Comparison of ENCODE assay signal across 24 cellular contexts in the genomic region with DNA sequence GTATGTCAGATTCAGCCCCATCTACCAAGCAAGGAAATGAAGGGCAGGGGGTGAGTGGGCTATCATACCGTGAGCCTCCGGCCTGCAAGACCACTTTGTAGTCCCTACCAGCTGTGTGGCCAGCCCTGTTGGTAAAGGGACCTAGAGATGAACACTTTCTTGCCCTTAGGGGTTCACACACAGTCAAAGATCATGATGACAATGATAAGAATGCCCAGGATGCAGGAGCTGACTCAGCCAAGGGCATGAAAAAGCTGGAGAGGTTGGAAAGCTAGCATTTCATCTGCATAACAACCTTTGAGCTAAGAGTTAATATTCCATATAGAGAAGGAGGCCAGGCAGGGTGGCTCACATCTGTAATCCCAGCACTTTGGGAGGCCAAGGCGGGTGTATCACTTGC. TPM values are rescaled to one million over a fixed set of nuclear protein-coding genes. Genes with fewer than 3 reads are reported as not detected.
DNase-seq lines count a peak whose midpoint lies in the region; ATAC-seq and TF ChIP-seq lines count a peak whose summit lies in the region.
"Had no signal": no experiment of that assay in that cellular context is flagged by ENCODE, and none has a peak within 500 bp of the region (broad histone marks: within the 10 kb centered on the region; RNA-seq: fewer than 3 reads in every experiment).

No MANE protein-coding gene starts in this region.

- H3K4me1 ChIP-seq in BLaER1 (peaks cover 37% of the 10 kb centered on the region), GM23338 (ENCODE audit: insufficient read depth) (no peaks in the 10 kb centered on the region), trophoblast cell (ENCODE audit: control insufficient read depth in 1 of 2, insufficient read depth in 2 of 2, low read length in 2 of 2) (peaks cover 0 to 6% of the 10 kb centered on the region in 2 experiments), tibial nerve (peaks cover 0 to 4% (median 0%) of the 10 kb centered on the region in 4 donors)

- no peaks in the 10 kb centered on the region for H3K9me2 ChIP-seq in GM23338 (ENCODE audit: insufficient read depth)

- H3K27ac ChIP-seq in BLaER1, result 0 out of 2 replicates have a peak overlapping the region, but pooled peaks have one; percentile 18
- no peak overlapping the region for H3K27ac ChIP-seq in GM23338 (ENCODE audit: low read depth)
- H3K27ac ChIP-seq in trophoblast cell (ENCODE audit: low read depth, low read length), result no peak overlapping the region
- H3K27ac ChIP-seq in tibial nerve, result no peak overlapping the region
- H3K27ac ChIP-seq: A549, HL-60, PC-9, SJCRH30 had no signal

- TF ChIP-seq POLR2A in tibial nerve (IDR thresholded peaks at IDR 0.05), result no peak

- no peaks in the 10 kb centered on the region; the same call in 2 of the 3 replicates for H3K36me3 Mint-ChIP-seq in GM23338 (ENCODE audit: low read depth)

- H3K14ac ChIP-seq in trophoblast cell (ENCODE audit: low read length), result no peak overlapping the region

- H3K27me3 ChIP-seq in BLaER1 (no peaks in the 10 kb centered on the region), GM23338 (ENCODE audit: insufficient read depth) (no peaks in the 10 kb centered on the region), trophoblast cell (ENCODE audit: insufficient read depth, low read length) (no peaks in the 10 kb centered on the region), tibial nerve (no peaks in the 10 kb centered on the region)
- H3K27me3 ChIP-seq: SJCRH30 had no signal

- H3K79me2 ChIP-seq in GM23338 (replicated peaks; ENCODE audit: insufficient read depth) (no peaks in the 10 kb centered on the region), trophoblast cell (ENCODE audit: control insufficient read depth, insufficient read depth, low read length, poor library complexity) (no peaks in the 10 kb centered on the region)

- no peak overlapping the region for H2BK12ac ChIP-seq in trophoblast cell (ENCODE audit: low read length)

- no peak overlapping the region for H3K23ac ChIP-seq in trophoblast cell (ENCODE audit: low read length)

- no peaks in the 10 kb centered on the region for H3K79me1 ChIP-seq in trophoblast cell (ENCODE audit: low read length)

- no peak overlapping the region for H2BK5ac ChIP-seq in trophoblast cell (ENCODE audit: low read depth, low read length, poor library complexity)

- ATAC-seq in GM23338, result no peak
- ATAC-seq: A549, GM12878 had no signal

- H2BK120ac ChIP-seq in trophoblast cell (ENCODE audit: insufficient read depth, low read length, poor library complexity), result no peak overlapping the region

- H3K36me3 ChIP-seq in BLaER1 (peaks cover 74% of the 10 kb centered on the region), GM23338 (ENCODE audit: insufficient read depth) (no peaks in the 10 kb centered on the region), trophoblast cell (ENCODE audit: control insufficient read depth in 1 of 2, insufficient read depth in 2 of 2, low read length in 2 of 2) (peaks cover 13 to 16% of the 10 kb centered on the region in 2 experiments), tibial nerve (peaks cover 0 to 74% (median 0%) of the 10 kb centered on the region in 3 donors)

- TF ChIP-seq EP300 in tibial nerve (IDR thresholded peaks at IDR 0.05), result no peak

- peaks cover 3% of the 10 kb centered on the region for H3K27me3 Mint-ChIP-seq in GM23338 (ENCODE audit: insufficient read depth, low read depth, poor library complexity)
- H3K27me3 Mint-ChIP-seq: CD8-positive, alpha-beta memory T cell; IgD-negative memory B cell had no signal

- no peak overlapping the region for H3K4me3 Mint-ChIP-seq in GM23338
- H3K4me3 Mint-ChIP-seq: CD8-positive, alpha-beta memory T cell had no signal

- no peak overlapping the region for H3K18ac ChIP-seq in trophoblast cell (ENCODE audit: low read length)

- H3K4me1 Mint-ChIP-seq in GM23338, result peaks cover 3% of the 10 kb centered on the region; the same call in 2 of the 3 replicates

- 0 out of 2 replicates have a peak, but pooled peaks cover 4% of the 10 kb centered on the region for H3F3A ChIP-seq in GM23338 (replicated peaks; ENCODE audit: low read depth)

- H3K4ac ChIP-seq in trophoblast cell (ENCODE audit: low read depth, low read length), result no peak overlapping the region

- no peak overlapping the region for H2AK5ac ChIP-seq in trophoblast cell (ENCODE audit: low read length)

- no peak overlapping the region for H4K91ac ChIP-seq in trophoblast cell (ENCODE audit: low read depth, low read length)

- H3K4me2 ChIP-seq in BLaER1 (no peak overlapping the region), GM23338 (no peak overlapping the region), trophoblast cell (ENCODE audit: low read length) (no peak overlapping the region)
- H3K4me2 ChIP-seq: A549, PC-9 had no signal

- WGBS in trophoblast cell (ENCODE audit: extremely low coverage, insufficient coverage, insufficient read length), result no CpG with 5 or more reads among the region's 3 CpGs
- 86 to 95% methylated on average over 3 of the region's 3 CpGs for WGBS in tibial nerve, 2 donors

- H3K9me3 ChIP-seq in BLaER1, result no peaks in the 10 kb centered on the region
- H3K9me3 ChIP-seq in trophoblast cell (ENCODE audit: insufficient read depth, low read depth, low read length), result peaks cover 4% of the 10 kb centered on the region
- H3K9me3 ChIP-seq in tibial nerve, result no peaks in the 10 kb centered on the region
- H3K9me3 ChIP-seq: A549, SJCRH30 had no signal

- no peak for TF ChIP-seq CTCF in GM23338 (conservative IDR thresholded peaks at IDR 0.05; ENCODE audit: low read depth in 2 of 2)
- no peak for TF ChIP-seq CTCF in epithelial cell of esophagus (IDR thresholded peaks at IDR 0.05; ENCODE audit: insufficient read depth, low read depth, low read length, missing control alignments)
- no peak for TF ChIP-seq CTCF in tibial nerve (IDR thresholded peaks at IDR 0.05)

- no peak overlapping the region for H2AFZ ChIP-seq in GM23338
- H2AFZ ChIP-seq in trophoblast cell (ENCODE audit: insufficient read depth, low read length, poor library complexity), result no peak overlapping the region
- H2AFZ ChIP-seq: PC-9 had no signal

- no peak overlapping the region for H4K8ac ChIP-seq in trophoblast cell (ENCODE audit: low read depth, low read length)

- H4K20me1 ChIP-seq in BLaER1, result peaks cover 8% of the 10 kb centered on the region; the same call in 1 of the 2 replicates
- H4K20me1 ChIP-seq in GM23338 (replicated peaks; ENCODE audit: insufficient read depth), result peaks cover 10% of the 10 kb centered on the region; the same call in 1 of the 2 replicates

- H3K4me3 ChIP-seq in BLaER1 (no peak overlapping the region), GM23338 (no peak overlapping the region), epithelial cell of esophagus (ENCODE audit: low read length) (no peak overlapping the region), trophoblast cell (ENCODE audit: low read depth, low read length) (no peak overlapping the region), tibial nerve (no peak overlapping the region)
- H3K4me3 ChIP-seq: A549, GM12878, PC-9, SJCRH30 had no signal

- DNase-seq in GM23338 (ENCODE audit: low spot score) (no peak), epithelial cell of esophagus (ENCODE audit: low read depth) (peak; percentile 24), trophoblast cell (peak; percentile 70 to 87), GM19240 (ENCODE audit: insufficient read length, low spot score) (no peak), tibial nerve (ENCODE audit: low spot score in 2 of 2) (no peak), GDM1 (lab: John Stamatoyannopoulos, UW) (no peak)
- DNase-seq: C1 segment of cervical spinal cord; CD8-positive, alpha-beta memory T cell; DMS79; H7; Kasumi-1; MM.1S; NCI-H1092; NCI-H1436 treated with DMSO at 0.1 percent for 48 hours; NCI-H2029; NCI-H345; NCI-H526; PC-9; SJCRH30 had no signal

- no peaks in the 10 kb centered on the region for H3K9me3 Mint-ChIP-seq in GM23338
- H3K9me3 Mint-ChIP-seq: CD8-positive, alpha-beta memory T cell; IgD-negative memory B cell had no signal

- no peak overlapping the region for H4K12ac ChIP-seq in trophoblast cell (ENCODE audit: low read depth, low read length)

- peak overlapping the region; percentile 37; the same call in 1 of the 2 replicates for H3K27ac Mint-ChIP-seq in GM23338

- H3K9ac ChIP-seq in BLaER1, result 0 out of 2 replicates have a peak overlapping the region, but pooled peaks have one; percentile 34
- no peak overlapping the region for H3K9ac ChIP-seq in trophoblast cell (ENCODE audit: low read length)

TF ChIP-seq in GM23338, 12 proteins besides CTCF, POLR2A, EP300 and RAD21 (continues in another document):
- TF ChIP-seq, protein P1, sequence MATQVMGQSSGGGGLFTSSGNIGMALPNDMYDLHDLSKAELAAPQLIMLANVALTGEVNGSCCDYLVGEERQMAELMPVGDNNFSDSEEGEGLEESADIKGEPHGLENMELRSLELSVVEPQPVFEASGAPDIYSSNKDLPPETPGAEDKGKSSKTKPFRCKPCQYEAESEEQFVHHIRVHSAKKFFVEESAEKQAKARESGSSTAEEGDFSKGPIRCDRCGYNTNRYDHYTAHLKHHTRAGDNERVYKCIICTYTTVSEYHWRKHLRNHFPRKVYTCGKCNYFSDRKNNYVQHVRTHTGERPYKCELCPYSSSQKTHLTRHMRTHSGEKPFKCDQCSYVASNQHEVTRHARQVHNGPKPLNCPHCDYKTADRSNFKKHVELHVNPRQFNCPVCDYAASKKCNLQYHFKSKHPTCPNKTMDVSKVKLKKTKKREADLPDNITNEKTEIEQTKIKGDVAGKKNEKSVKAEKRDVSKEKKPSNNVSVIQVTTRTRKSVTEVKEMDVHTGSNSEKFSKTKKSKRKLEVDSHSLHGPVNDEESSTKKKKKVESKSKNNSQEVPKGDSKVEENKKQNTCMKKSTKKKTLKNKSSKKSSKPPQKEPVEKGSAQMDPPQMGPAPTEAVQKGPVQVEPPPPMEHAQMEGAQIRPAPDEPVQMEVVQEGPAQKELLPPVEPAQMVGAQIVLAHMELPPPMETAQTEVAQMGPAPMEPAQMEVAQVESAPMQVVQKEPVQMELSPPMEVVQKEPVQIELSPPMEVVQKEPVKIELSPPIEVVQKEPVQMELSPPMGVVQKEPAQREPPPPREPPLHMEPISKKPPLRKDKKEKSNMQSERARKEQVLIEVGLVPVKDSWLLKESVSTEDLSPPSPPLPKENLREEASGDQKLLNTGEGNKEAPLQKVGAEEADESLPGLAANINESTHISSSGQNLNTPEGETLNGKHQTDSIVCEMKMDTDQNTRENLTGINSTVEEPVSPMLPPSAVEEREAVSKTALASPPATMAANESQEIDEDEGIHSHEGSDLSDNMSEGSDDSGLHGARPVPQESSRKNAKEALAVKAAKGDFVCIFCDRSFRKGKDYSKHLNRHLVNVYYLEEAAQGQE (IDR thresholded peaks at IDR 0.05; ENCODE audit: unreplicated experiment), result no peak
- TF ChIP-seq POLR2AphosphoS5 (IDR thresholded peaks at IDR 0.05; ENCODE audit: low read depth) (no peak), EZH2 (IDR thresholded peaks at IDR 0.05; ENCODE audit: low read depth, unreplicated experiment) (no peak), ZNF114 (CRISPR knock-in tag; IDR thresholded peaks at IDR 0.05) (no peak)

RNA-seq across cellular contexts. Expression of a gene that starts 19.2 kb away (rescaled TPM):
- 145 and 150 TPM in 2 replicates for total RNA-seq in GM23338 (2014; rRNA removed; shearing (Covaris generic))
- polyA plus RNA-seq in GM23338 (2016; fragmentation: Nextera tagmentation; extraction: Ambion mirVana), result 40.3 and 43.4 TPM in 2 replicates
- 4.8 and 5.3 TPM in 2 replicates for polyA plus RNA-seq in trophoblast cell (2013)
- 10 to 100 TPM in 2 of 4 donors, 1 to 10 TPM in 2; 3.3 to 60.8 (median 12.1) TPM for total RNA-seq in tibial nerve

RNA-seq across cellular contexts. Expression of a gene that starts 45.0 kb away (rescaled TPM):
- 21.6 and 27.2 TPM in 2 replicates for total RNA-seq in GM23338 (2014; rRNA removed; shearing (Covaris generic))
- polyA plus RNA-seq in GM23338 (2016; fragmentation: Nextera tagmentation; extraction: Ambion mirVana), result 6.8 and 11.0 TPM in 2 replicates
- polyA plus RNA-seq in trophoblast cell (2013), result 8.6 TPM in 2 replicates
- total RNA-seq in tibial nerve, result 10 to 100 TPM; 17.6 to 24.9 (median 18.8) TPM

Comparison
In these comparisons a context has a peak if more than half of its experiments do, and no peak if none do; other contexts are left out.
1. DNase-seq: peak in epithelial cell of esophagus (single experiment) and trophoblast cell (2 of 2); none in GM23338 (single experiment), GM19240 (single experiment), tibial nerve (0 of 2) and GDM1 (single experiment).